In genomic region chr7:107152011-107152410, GRCh38 we compare ENCODE assay signal across 14 cellular contexts. TPM values are rescaled to one million over a fixed set of nuclear protein-coding genes. Genes with fewer than 3 reads are reported as not detected.
DNase-seq lines count a peak whose midpoint lies in the region; ATAC-seq and TF ChIP-seq lines count a peak whose summit lies in the region.
"Had no signal": no experiment of that assay in that cellular context is flagged by ENCODE, and none has a peak within 500 bp of the region (broad histone marks: within the 10 kb centered on the region; RNA-seq: fewer than 3 reads in every experiment).

No MANE protein-coding gene starts in this region.

- peak; percentile 32 for DNase-seq in GM04504 (ENCODE audit: low read depth)
- DNase-seq in PC-3 = peak; percentile 45
- DNase-seq in dermis blood vessel endothelial cell = peak; percentile 13
- DNase-seq in osteoblast (ENCODE audit: insufficient read length, low spot score, missing footprints) = peak; percentile 23
- DNase-seq in COLO829 (ENCODE audit: low spot score) = no peak
- no peak for DNase-seq in naive thymus-derived CD4-positive, alpha-beta T cell
- DNase-seq: activated CD4-positive, alpha-beta T cell treated with anti-CD3 and anti-CD28 coated beads for 4 hours; body of pancreas; effector memory CD8-positive, alpha-beta T cell had no signal

- no peaks in the 10 kb centered on the region for H3K9me3 ChIP-seq in PC-3 (ENCODE audit: low read length)
- H3K9me3 ChIP-seq in osteoblast (ENCODE audit: low read depth, low read length) = no peaks in the 10 kb centered on the region
- no peaks in the 10 kb centered on the region for H3K9me3 ChIP-seq in naive thymus-derived CD4-positive, alpha-beta T cell (ENCODE audit: control insufficient read depth in 2 of 3, low read length in 3 of 3)
- H3K9me3 ChIP-seq: body of pancreas had no signal

- no peaks in the 10 kb centered on the region for H4K20me1 ChIP-seq in PC-3 (ENCODE audit: low read length)
- no peaks in the 10 kb centered on the region for H4K20me1 ChIP-seq in osteoblast (ENCODE audit: insufficient read depth, low read length)

- H2AFZ ChIP-seq in PC-3 (ENCODE audit: low read length) (peak overlapping the region; percentile 43; the same call in 1 of the 2 replicates), osteoblast (ENCODE audit: low read length) (no peak overlapping the region)

- H3K27me3 ChIP-seq in PC-3 (ENCODE audit: low read length) = no peaks in the 10 kb centered on the region
- H3K27me3 ChIP-seq in osteoblast (ENCODE audit: insufficient read depth, low read length) = no peaks in the 10 kb centered on the region
- no peaks in the 10 kb centered on the region for H3K27me3 ChIP-seq in naive thymus-derived CD4-positive, alpha-beta T cell (ENCODE audit: control insufficient read depth in 2 of 2, insufficient read depth in 2 of 2, low read length in 2 of 2)
- H3K27me3 ChIP-seq: body of pancreas had no signal

- BruUV-seq in PC-3 (replicated peaks; lab: Mats Ljungman, UMichigan) = no TSS peak

- peaks cover 12% of the 10 kb centered on the region for H3K4me1 ChIP-seq in PC-3 (ENCODE audit: insufficient read depth, low read length)
- H3K4me1 ChIP-seq in osteoblast (ENCODE audit: insufficient read depth, low read length) = peaks cover 8% of the 10 kb centered on the region
- no peaks in the 10 kb centered on the region for H3K4me1 ChIP-seq in naive thymus-derived CD4-positive, alpha-beta T cell (ENCODE audit: control insufficient read depth in 2 of 2, insufficient read depth in 2 of 2, low read length in 2 of 2)
- H3K4me1 ChIP-seq: body of pancreas had no signal

- no peaks in the 10 kb centered on the region for H3K79me2 ChIP-seq in PC-3 (ENCODE audit: low read length)
- no peaks in the 10 kb centered on the region for H3K79me2 ChIP-seq in osteoblast (ENCODE audit: insufficient read depth, low read length)

- no peaks in the 10 kb centered on the region for H3K36me3 Mint-ChIP-seq in naive thymus-derived CD4-positive, alpha-beta T cell

- H3K27ac Mint-ChIP-seq in naive thymus-derived CD4-positive, alpha-beta T cell = peak overlapping the region in 2 of 9 donors; percentile 10 to 47
- H3K27ac Mint-ChIP-seq: activated T-helper 1 cell treated with anti-CD3 and anti-CD28 coated beads, Interleukin-12 subunit alpha, Interleukin-12 subunit beta, Interleukin-2, Interleukin-4 antibody, amounts not matched to agents 30 ng/mL and 10 ng/mL and 1 ng/mL, durations not matched to agents 14 hours and 24 hours and 36 hours; effector memory CD8-positive, alpha-beta T cell; T-helper 1 cell treated with Interleukin-12 subunit alpha and Interleukin-12 subunit beta and Interleukin-4 antibody, amounts not matched to agents 30 μg/mL and 1 μg/mL, for 36 hours had no signal

- no peak overlapping the region for H3K27ac ChIP-seq in PC-3 (ENCODE audit: low read length)
- no peak overlapping the region for H3K27ac ChIP-seq in osteoblast (ENCODE audit: low read depth, low read length)
- no peak overlapping the region for H3K27ac ChIP-seq in naive thymus-derived CD4-positive, alpha-beta T cell (ENCODE audit: low read depth, low read length)
- H3K27ac ChIP-seq: body of pancreas, skin epidermis had no signal

- no peak for TF ChIP-seq CTCF in PC-3 (conservative IDR thresholded peaks at IDR 0.05; ENCODE audit: low read depth, low read length)
- no peak for TF ChIP-seq CTCF in osteoblast (IDR thresholded peaks at IDR 0.05; ENCODE audit: extremely low read depth, low read depth, low read length)

- CTCF ChIA-PET in PC-3 (lab: Charles Lee) = interaction anchor here (0.6 to 1.1 kb wide), 4 partner anchors 10 to 737 kb away, joined by 3 to 11 read pairs (median 4); no protein-coding TSS in a partner anchor
- CTCF ChIA-PET in naive thymus-derived CD4-positive, alpha-beta T cell (lab: Charles Lee) = interaction anchor here (0.7 to 7.7 kb wide), 5 partner anchors 10 to 357 kb away, joined by 3 to 95 read pairs (median 5); partner anchors contain the start of gene HBP1

- peaks cover 0 to 12% (median 4%) of the 10 kb centered on the region in 7 donors for H3K4me1 Mint-ChIP-seq in naive thymus-derived CD4-positive, alpha-beta T cell

- H3K36me3 ChIP-seq in PC-3 (ENCODE audit: low read depth, low read length) (no peaks in the 10 kb centered on the region), osteoblast (ENCODE audit: insufficient read depth, low read length) (no peaks in the 10 kb centered on the region)
- H3K36me3 ChIP-seq in naive thymus-derived CD4-positive, alpha-beta T cell (ENCODE audit: control insufficient read depth in 2 of 3, insufficient read depth in 3 of 3, low read length in 3 of 3) = no peaks in the 10 kb centered on the region

- peaks cover 0 to 11% (median 3%) of the 10 kb centered on the region in 5 donors for H3K27me3 Mint-ChIP-seq in naive thymus-derived CD4-positive, alpha-beta T cell

- H3K4me3 Mint-ChIP-seq in naive thymus-derived CD4-positive, alpha-beta T cell = peak overlapping the region in 1 of 10 donors; percentile 25
- H3K4me3 Mint-ChIP-seq: activated T-helper 1 cell treated with anti-CD3 and anti-CD28 coated beads, Interleukin-12 subunit alpha, Interleukin-12 subunit beta, Interleukin-2, Interleukin-4 antibody, amounts not matched to agents 30 ng/mL and 10 ng/mL and 1 ng/mL, durations not matched to agents 14 hours and 24 hours and 36 hours; effector memory CD8-positive, alpha-beta T cell; T-helper 1 cell treated with Interleukin-12 subunit alpha and Interleukin-12 subunit beta and Interleukin-4 antibody, amounts not matched to agents 30 μg/mL and 1 μg/mL, for 36 hours had no signal

- ATAC-seq in PC-3 = peak; percentile 67
- no peak for ATAC-seq in naive thymus-derived CD4-positive, alpha-beta T cell
- ATAC-seq in GM21526 (IDR thresholded peaks at IDR 0.05; ENCODE audit: low FRiP score, unreplicated experiment) = no peak
- no peak for ATAC-seq in GM21529 (IDR thresholded peaks at IDR 0.05; ENCODE audit: unreplicated experiment)
- ATAC-seq: body of pancreas; effector memory CD8-positive, alpha-beta T cell had no signal

- no peak overlapping the region for H3K9ac ChIP-seq in PC-3 (ENCODE audit: low read length)

- intact Hi-C loops in PC-3 (cut with micrococcal nuclease) = no loop called here
- intact Hi-C loops in naive thymus-derived CD4-positive, alpha-beta T cell (cut with micrococcal nuclease) = loop anchor here in 1 of 2 donors (5.0 kb wide), 1 partner anchor 975 kb away; no protein-coding TSS in a partner anchor

- POLR2A ChIA-PET in PC-3 (lab: Charles Lee; ENCODE audit: unreplicated experiment) = no interaction called here
- POLR2A ChIA-PET in naive thymus-derived CD4-positive, alpha-beta T cell (lab: Charles Lee) = interaction anchor here (0.9 to 4.5 kb wide), 2 partner anchors 17 to 26 kb away, joined by 3 to 35 read pairs; partner anchors contain the start of gene HBP1

- H3K4me2 ChIP-seq in PC-3 (ENCODE audit: low read length) (no peak overlapping the region), osteoblast (ENCODE audit: insufficient read depth, low read length) (no peak overlapping the region)

- H3K4me3 ChIP-seq in PC-3 (ENCODE audit: low read length) (no peak overlapping the region), osteoblast (ENCODE audit: insufficient read depth, low read length) (no peak overlapping the region)
- H3K4me3 ChIP-seq in naive thymus-derived CD4-positive, alpha-beta T cell (ENCODE audit: low read length) = no peak overlapping the region
- H3K4me3 ChIP-seq: body of pancreas, skin epidermis had no signal

- no peaks in the 10 kb centered on the region for H3K9me2 ChIP-seq in PC-3 (replicated peaks; ENCODE audit: low read length)

- no peaks in the 10 kb centered on the region for H3F3A ChIP-seq in PC-3 (ENCODE audit: low read length, unreplicated experiment)

- H3K9me3 Mint-ChIP-seq in naive thymus-derived CD4-positive, alpha-beta T cell = no peaks in the 10 kb centered on the region
- H3K9me3 Mint-ChIP-seq: activated T-helper 1 cell treated with anti-CD3 and anti-CD28 coated beads, Interleukin-12 subunit alpha, Interleukin-12 subunit beta, Interleukin-2, Interleukin-4 antibody, amounts not matched to agents 30 ng/mL and 10 ng/mL and 1 ng/mL, durations not matched to agents 14 hours and 24 hours and 36 hours; effector memory CD8-positive, alpha-beta T cell; T-helper 1 cell treated with Interleukin-12 subunit alpha and Interleukin-12 subunit beta and Interleukin-4 antibody, amounts not matched to agents 30 μg/mL and 1 μg/mL, for 36 hours had no signal

RNA-seq across cellular contexts. Expression of gene HBP1, which starts 16.8 kb away (rescaled TPM):
- total RNA-seq in PC-3 (2014; rRNA removed) = 13.0 and 17.6 TPM in 2 replicates
- 168 and 207 TPM in 2 replicates for total RNA-seq in dermis blood vessel endothelial cell
- 166 and 175 TPM in 2 replicates for total RNA-seq in osteoblast
- total RNA-seq in naive thymus-derived CD4-positive, alpha-beta T cell = 100 to 1,000 TPM in 4 of 5 experiments, 10 to 100 TPM in 1; 34.6 to 219 (median 124) TPM
- polyA plus RNA-seq in naive thymus-derived CD4-positive, alpha-beta T cell = 10 to 100 TPM; 63.9 to 82.9 TPM

Comparison
In these comparisons a context has a peak if more than half of its experiments do, and no peak if none do; other contexts are left out.
1. DNase-seq: peak in GM04504 (single experiment), PC-3 (single experiment), dermis blood vessel endothelial cell (single experiment) and osteoblast (single experiment); none in COLO829 (single experiment) and naive thymus-derived CD4-positive, alpha-beta T cell (0 of 9).